In the genomic region with DNA sequence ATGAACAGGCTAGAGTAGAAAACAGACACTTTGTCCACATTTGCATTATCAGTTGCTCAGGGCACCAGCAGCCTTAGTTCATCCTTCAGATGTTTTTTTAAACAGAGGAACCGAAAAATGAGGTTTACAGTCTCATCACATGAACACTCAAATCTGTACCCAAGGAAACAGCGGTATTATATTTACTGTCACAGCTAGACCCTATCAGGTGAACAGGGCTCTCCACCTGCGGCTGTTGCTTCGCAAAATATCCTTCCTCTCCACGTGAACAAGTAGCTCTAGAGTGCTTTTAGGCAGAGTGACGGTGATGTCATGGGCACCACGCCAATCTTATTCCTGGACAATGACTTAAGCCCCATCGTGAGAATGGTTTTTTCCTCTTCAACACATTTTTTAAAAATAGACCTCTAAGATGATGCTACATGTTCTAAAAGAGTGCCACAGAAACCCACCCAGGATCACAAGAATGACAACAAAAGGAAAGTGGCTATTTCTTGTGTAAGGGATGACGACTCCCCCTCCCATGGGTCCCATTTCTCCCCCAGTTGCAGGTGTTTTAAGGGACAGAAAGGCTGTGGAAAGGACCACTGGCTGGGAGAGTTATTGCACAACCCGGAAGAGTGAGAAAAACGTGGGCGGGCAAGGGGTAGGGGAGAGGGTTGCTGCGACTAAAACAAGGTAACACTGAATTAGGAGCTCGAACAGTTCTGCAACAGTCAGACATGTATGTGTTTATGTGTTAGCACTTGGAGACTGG, we compare ENCODE assay signal across 8 cellular contexts.
DNase-seq lines count a peak whose midpoint lies in the region; ATAC-seq and TF ChIP-seq lines count a peak whose summit lies in the region.

No MANE protein-coding gene starts in this region.

- H3K9me3 Mint-ChIP-seq in activated CD4-positive, alpha-beta T cell treated with anti-CD3 and anti-CD28 coated beads, Interleukin-2, amount 10 ng/mL, durations not matched to agents 7 days and 5 days, result no peaks in the 10 kb centered on the region

- peaks cover 0 to 5% (median 0%) of the 10 kb centered on the region in 11 donors for H3K9me3 ChIP-seq in heart right ventricle

- H3K27ac ChIP-seq in heart right ventricle, result peak overlapping the region in 9 of 10 donors; percentile 76 to 90 (median 86)

- CTCF ChIA-PET in activated CD4-positive, alpha-beta T cell treated with anti-CD3 and anti-CD28 coated beads, Interleukin-2, amount 10 ng/mL, durations not matched to agents 7 days and 5 days (lab: Charles Lee), result no interaction called here

- H3K4me1 Mint-ChIP-seq in activated CD4-positive, alpha-beta T cell treated with anti-CD3 and anti-CD28 coated beads, Interleukin-2, amount 10 ng/mL, durations not matched to agents 7 days and 5 days, result no peaks in the 10 kb centered on the region

- H3K36me3 Mint-ChIP-seq in activated CD4-positive, alpha-beta T cell treated with anti-CD3 and anti-CD28 coated beads, Interleukin-2, amount 10 ng/mL, durations not matched to agents 7 days and 5 days (ENCODE audit: low read depth), result peaks cover 2% of the 10 kb centered on the region

- WGBS in heart right ventricle, 2 donors, result 47 to 57% methylated on average over 14 of the region's 14 CpGs

- no peaks in the 10 kb centered on the region for H3K27me3 Mint-ChIP-seq in activated CD4-positive, alpha-beta T cell treated with anti-CD3 and anti-CD28 coated beads, Interleukin-2, amount 10 ng/mL, durations not matched to agents 7 days and 5 days

- no peak for TF ChIP-seq CTCF in heart right ventricle (IDR thresholded peaks at IDR 0.05)

- H3K4me1 ChIP-seq in heart right ventricle, result peaks cover 13 to 63% (median 42%) of the 10 kb centered on the region in 9 donors

- DNase-seq in NCI-H2107 (lab: John Stamatoyannopoulos, UW), result peak; percentile 70
- peak in 1 of 2 donors; percentile 75 for DNase-seq in heart right ventricle
- no peak for DNase-seq in SW480 (ENCODE audit: low spot score)
- no peak for DNase-seq in NCI-H1694 (lab: John Stamatoyannopoulos, UW)
- no peak for DNase-seq in activated CD4-positive, alpha-beta T cell treated with anti-CD3 and anti-CD28 coated beads, Interleukin-2, amount 10 ng/mL, durations not matched to agents 7 days and 5 days
- DNase-seq in dedifferentiated amniotic fluid mesenchymal stem cell (ENCODE audit: extremely low spot score), result no peak

- H3K4me3 ChIP-seq in heart right ventricle, result no peak overlapping the region

- peaks cover 0 to 33% (median 11%) of the 10 kb centered on the region in 9 donors for H3K36me3 ChIP-seq in heart right ventricle

- no peak overlapping the region for H3K27ac Mint-ChIP-seq in activated CD4-positive, alpha-beta T cell treated with anti-CD3 and anti-CD28 coated beads, Interleukin-2, amount 10 ng/mL, durations not matched to agents 7 days and 5 days

- intact Hi-C loops in heart right ventricle (cut with DNase I), result loop anchor here in 6 of 10 donors (2.0 to 10.0 kb wide), 6 partner anchors 53 to 167 kb away; a partner anchor contains a TSS

- POLR2A ChIA-PET in activated CD4-positive, alpha-beta T cell treated with anti-CD3 and anti-CD28 coated beads, Interleukin-2, amount 10 ng/mL, durations not matched to agents 7 days and 5 days (lab: Charles Lee), result no interaction called here

- no peaks in the 10 kb centered on the region for H3K27me3 ChIP-seq in heart right ventricle

- H3K4me3 Mint-ChIP-seq in activated CD4-positive, alpha-beta T cell treated with anti-CD3 and anti-CD28 coated beads, Interleukin-2, amount 10 ng/mL, durations not matched to agents 7 days and 5 days, result no peak overlapping the region

- ATAC-seq in GM18861 (IDR thresholded peaks at IDR 0.05; ENCODE audit: unreplicated experiment), result peak; percentile 89
- peak; percentile 80 for ATAC-seq in HG02840 (IDR thresholded peaks at IDR 0.05; ENCODE audit: low FRiP score, unreplicated experiment)
- ATAC-seq in heart right ventricle, result peak in 6 of 8 donors; percentile 20 to 55 (median 36)

Comparison
In these comparisons a context has a peak if more than half of its experiments do, and no peak if none do; other contexts are left out.
1. ATAC-seq: peak in every context shown above with its lines; median percentile 89 in GM18861; 80 in HG02840; 36 in heart right ventricle.